Comparison of ENCODE assay signal across 27 cellular contexts in the genomic region with DNA sequence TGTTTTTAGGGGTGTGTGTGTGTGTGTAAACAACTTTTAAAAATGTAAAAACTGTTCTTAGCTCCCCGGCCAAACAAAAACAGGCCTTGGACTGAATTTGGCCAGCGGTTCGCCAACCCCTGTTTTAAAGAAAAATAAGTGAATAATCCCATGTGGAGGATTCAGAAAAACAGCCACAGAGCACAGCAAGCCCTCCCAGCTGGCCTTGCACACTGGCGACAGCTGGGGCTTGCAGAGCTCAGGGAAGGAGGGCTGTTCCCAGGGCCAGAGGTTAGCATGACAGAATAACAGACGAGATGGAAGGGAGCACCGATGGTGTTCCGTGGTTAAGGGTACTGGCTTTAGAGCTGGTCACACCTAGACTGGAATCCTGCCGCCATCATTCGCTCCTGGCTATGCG. TPM values are rescaled to one million over a fixed set of nuclear protein-coding genes. Genes with fewer than 3 reads are reported as not detected.
"Had no signal": no experiment of that assay in that cellular context is flagged by ENCODE, and none has a peak within 500 bp of the region (broad histone marks: within the 10 kb centered on the region; RNA-seq: fewer than 3 reads in every experiment).

No MANE protein-coding gene starts in this region.

- H3K27ac ChIP-seq: dorsolateral prefrontal cortex, epithelial cell of prostate, foreskin keratinocyte, neutrophil, parathyroid adenoma, suprapubic skin had no signal

- H3K4me3 Mint-ChIP-seq: activated CD4-positive, alpha-beta T cell treated with anti-CD3 and anti-CD28 coated beads, Interleukin-2, amount 10 ng/mL, durations not matched to agents 24 days and 14 days; activated CD8-positive, alpha-beta T cell treated with anti-CD3 and anti-CD28 coated beads for 36 hours; activated naive CD4-positive, alpha-beta T cell treated with anti-CD3 and anti-CD28 coated beads for 36 hours; activated naive CD8-positive, alpha-beta T cell treated with anti-CD3 and anti-CD28 coated beads, Interleukin-2, amount 50 U/mL, for 24 hours; activated T-helper 17 cell treated with anti-CD3 and anti-CD28 coated beads, Interleukin-2, amount 50 U/mL, for 72 hours; brain; natural killer cell; stimulated activated naive CD8-positive, alpha-beta T cell treated with anti-CD3 and anti-CD28 coated beads, Interleukin-15, amount 100 ng/mL, for 72 hours; T-cell; type B pancreatic cell had no signal

- H3K36me3 Mint-ChIP-seq: natural killer cell, T-cell had no signal

- H3K4me3 ChIP-seq: dorsolateral prefrontal cortex, suprapubic skin had no signal

- DNase-seq: activated CD4-positive, alpha-beta T cell treated with anti-CD3 and anti-CD28 coated beads, Interleukin-2, amount 10 ng/mL, durations not matched to agents 24 days and 14 days; activated CD4-positive, CD25-positive, alpha-beta regulatory T cell; activated CD8-positive, alpha-beta T cell treated with anti-CD3 and anti-CD28 coated beads for 36 hours; activated naive CD4-positive, alpha-beta T cell treated with anti-CD3 and anti-CD28 coated beads for 36 hours; activated naive CD8-positive, alpha-beta T cell treated with anti-CD3 and anti-CD28 coated beads, Interleukin-2, amount 50 U/mL, for 24 hours; activated T-cell treated with anti-CD3 and anti-CD28 coated beads, Interleukin-2, amount 50 U/mL, for 1 hour; anterior cingulate cortex; central memory CD4-positive, alpha-beta T cell; foreskin keratinocyte; kidney; mesendoderm; natural killer cell; retina; small intestine; stimulated activated CD4-positive, alpha-beta T cell treated with anti-CD3 and anti-CD28 coated beads, Interleukin-15, amount 100 ng/mL, for 24 hours; stimulated activated CD4-positive, alpha-beta T cell treated with anti-CD3 and anti-CD28 coated beads, Interleukin-2, amount 100 ng/mL, for 48 hours; stimulated activated naive CD8-positive, alpha-beta T cell treated with anti-CD3 and anti-CD28 coated beads, Interleukin-15, amount 100 ng/mL, for 72 hours; T-cell; T-helper 9 cell had no signal

- H3K4me1 Mint-ChIP-seq: activated CD4-positive, alpha-beta T cell treated with anti-CD3 and anti-CD28 coated beads, Interleukin-2, amount 10 ng/mL, durations not matched to agents 24 days and 14 days; activated naive CD8-positive, alpha-beta T cell treated with anti-CD3 and anti-CD28 coated beads, Interleukin-2, amount 50 U/mL, for 24 hours; natural killer cell; T-cell had no signal

- H3K9me3 ChIP-seq: neutrophil, suprapubic skin had no signal

- H3K27me3 Mint-ChIP-seq: activated CD4-positive, alpha-beta T cell treated with anti-CD3 and anti-CD28 coated beads, Interleukin-2, amount 10 ng/mL, durations not matched to agents 24 days and 14 days; brain; type B pancreatic cell had no signal

- H3K27me3 ChIP-seq: dorsolateral prefrontal cortex, foreskin keratinocyte, neutrophil, suprapubic skin had no signal

- H3K36me3 ChIP-seq: neutrophil had no signal

- ATAC-seq: activated CD8-positive, alpha-beta T cell treated with anti-CD3 and anti-CD28 coated beads for 36 hours; activated naive CD8-positive, alpha-beta T cell treated with anti-CD3 and anti-CD28 coated beads, Interleukin-2, amount 50 U/mL, for 24 hours; activated T-helper 17 cell treated with anti-CD3 and anti-CD28 coated beads, Interleukin-2, amount 50 U/mL, for 72 hours; foreskin keratinocyte; natural killer cell; stimulated activated naive CD8-positive, alpha-beta T cell treated with anti-CD3 and anti-CD28 coated beads, Interleukin-15, amount 100 ng/mL, for 72 hours; T-cell had no signal

- H3K4me1 ChIP-seq: parathyroid adenoma had no signal

- H3K27ac Mint-ChIP-seq: activated CD4-positive, alpha-beta T cell treated with anti-CD3 and anti-CD28 coated beads, Interleukin-2, amount 10 ng/mL, durations not matched to agents 24 days and 14 days; activated CD8-positive, alpha-beta T cell treated with anti-CD3 and anti-CD28 coated beads for 36 hours; activated naive CD4-positive, alpha-beta T cell treated with anti-CD3 and anti-CD28 coated beads for 36 hours; activated naive CD8-positive, alpha-beta T cell treated with anti-CD3 and anti-CD28 coated beads, Interleukin-2, amount 50 U/mL, for 24 hours; activated T-helper 17 cell treated with anti-CD3 and anti-CD28 coated beads, Interleukin-2, amount 50 U/mL, for 72 hours; brain; natural killer cell; stimulated activated naive CD8-positive, alpha-beta T cell treated with anti-CD3 and anti-CD28 coated beads, Interleukin-15, amount 100 ng/mL, for 72 hours; T-cell; type B pancreatic cell had no signal

RNA-seq across cellular contexts. Expression of a gene that starts 39.0 kb away (rescaled TPM):
- total RNA-seq: activated CD4-positive, alpha-beta T cell treated with anti-CD3 and anti-CD28 coated beads, Interleukin-2, amount 10 ng/mL, durations not matched to agents 24 days and 14 days; activated CD8-positive, alpha-beta T cell treated with anti-CD3 and anti-CD28 coated beads for 36 hours; activated naive CD4-positive, alpha-beta T cell treated with anti-CD3 and anti-CD28 coated beads for 36 hours; natural killer cell had no signal
